ENCODE assay signal across 21 cellular contexts in the genomic region with DNA sequence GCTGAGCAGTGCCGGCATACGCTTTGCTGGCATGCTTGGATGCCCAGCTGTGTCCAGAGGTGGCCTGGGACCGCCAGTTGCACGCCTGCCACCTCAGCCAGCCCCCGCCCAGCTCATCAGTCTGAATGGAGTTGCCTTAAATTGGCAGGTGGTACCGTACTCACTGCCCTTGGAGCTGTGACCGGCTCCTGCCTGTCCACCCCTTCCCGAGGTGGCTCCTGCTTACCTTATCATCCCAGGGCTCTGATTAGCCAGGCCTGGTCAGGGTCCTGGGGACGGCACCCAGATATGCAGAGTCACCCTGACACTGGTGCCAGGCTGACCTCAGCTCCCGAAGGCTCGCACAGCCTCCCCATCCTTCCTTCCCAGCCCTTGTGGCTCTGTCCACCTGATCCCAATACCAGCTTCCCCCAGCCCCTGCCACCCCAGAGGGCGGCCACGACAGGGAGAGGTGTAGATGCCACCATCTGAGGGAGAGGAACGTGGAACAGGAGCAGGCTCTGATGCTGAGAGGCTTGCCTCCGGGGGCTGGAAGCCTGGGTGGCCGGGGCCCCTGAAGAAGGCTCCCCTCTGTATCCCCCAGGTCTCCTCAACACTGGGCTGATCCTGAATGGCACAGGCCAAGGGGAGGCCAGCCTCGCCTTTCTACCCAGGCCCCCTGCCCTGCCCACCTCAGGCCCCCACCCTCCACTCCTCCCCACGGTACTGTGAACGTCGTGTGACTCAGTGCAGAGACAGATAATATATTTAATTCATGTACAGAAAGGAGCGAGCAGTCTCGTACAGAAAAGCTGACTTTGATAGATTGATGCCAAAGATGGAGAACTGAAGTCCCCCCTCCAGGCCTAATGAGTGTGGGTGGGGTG. TPM values are rescaled to one million over a fixed set of nuclear protein-coding genes. Genes with fewer than 3 reads are reported as not detected.
DNase-seq lines count a peak whose midpoint lies in the region; ATAC-seq, FAIRE-seq and TF ChIP-seq lines count a peak whose summit lies in the region.
"Had no signal": no experiment of that assay in that cellular context is flagged by ENCODE, and none has a peak within 500 bp of the region (broad histone marks: within the 10 kb centered on the region; RNA-seq: fewer than 3 reads in every experiment).

No MANE protein-coding gene starts in this region.

- no peaks in the 10 kb centered on the region for H3K9me1 ChIP-seq in K562 (ENCODE audit: control insufficient read depth, insufficient read depth, low read length)

- peak overlapping the region; percentile 87 for H3K23ac ChIP-seq in neuronal stem cell (ENCODE audit: low read depth, low read length, poor library complexity)

- H3K27me3 ChIP-seq in left ventricle myocardium inferior (ENCODE audit: low read depth) (no peaks in the 10 kb centered on the region), K562 (ENCODE audit: control insufficient read depth in 2 of 2, insufficient read depth in 2 of 2, low read length in 2 of 2) (peaks cover 22 to 81% of the 10 kb centered on the region in 2 experiments; a peak in 4 of 5 replicates), neuronal stem cell (ENCODE audit: control insufficient read depth in 3 of 3, insufficient read depth in 3 of 3, low read depth in 1 of 3, low read length in 3 of 3) (peaks cover 0 to 53% (median 0%) of the 10 kb centered on the region in 3 experiments)
- H3K27me3 ChIP-seq: Peyer's patch had no signal

- H3K27ac ChIP-seq in left ventricle myocardium inferior (replicated peaks) = no peak overlapping the region
- H3K27ac ChIP-seq in K562 (ENCODE audit: extremely low read depth, low read depth, low read length) = no peak overlapping the region
- H3K27ac ChIP-seq in neuronal stem cell (replicated peaks; ENCODE audit: low read length) = no peak overlapping the region
- H3K27ac ChIP-seq: Peyer's patch, SJSA1 had no signal

- BruUV-seq in K562 (replicated peaks; lab: Mats Ljungman, UMichigan) = no TSS peak

- peaks cover 2% of the 10 kb centered on the region for H3K79me1 ChIP-seq in neuronal stem cell (ENCODE audit: low read depth, low read length)

- no peaks in the 10 kb centered on the region for H3K9me3 Mint-ChIP-seq in type B pancreatic cell
- H3K9me3 Mint-ChIP-seq: IgD-negative memory B cell had no signal

- H3K27ac Mint-ChIP-seq in type B pancreatic cell = no peak overlapping the region
- H3K27ac Mint-ChIP-seq: IgD-negative memory B cell had no signal

- H3K4me2 ChIP-seq in K562 (ENCODE audit: insufficient read depth, low read length) (no peak overlapping the region), neuronal stem cell (ENCODE audit: insufficient read depth, low read length, poor library complexity, severe bottlenecking) (no peak overlapping the region)

- H3K9me3 ChIP-seq in left ventricle myocardium inferior (replicated peaks) (no peaks in the 10 kb centered on the region), K562 (replicated peaks; ENCODE audit: control insufficient read depth, insufficient read depth, low read depth, low read length) (no peaks in the 10 kb centered on the region), neuronal stem cell (replicated peaks in 1 of 2; ENCODE audit: control insufficient read depth in 2 of 2, insufficient read depth in 1 of 2, low read depth in 1 of 2, low read length in 2 of 2) (no peaks in the 10 kb centered on the region)
- H3K9me3 ChIP-seq: Peyer's patch, SJSA1 had no signal

- in situ Hi-C loops in K562 (cut with MboI) = no loop called here

- TF ChIP-seq CTCF in left ventricle myocardium inferior (IDR thresholded peaks at IDR 0.05; ENCODE audit: borderline replicate concordance) = no peak
- no peak for TF ChIP-seq CTCF in K562 (IDR thresholded peaks at IDR 0.05 in 2 of 3, conservative IDR thresholded peaks at IDR 0.05 in 1 of 3; ENCODE audit: insufficient read depth in 2 of 3, low read depth in 1 of 3, low read length in 3 of 3)
- TF ChIP-seq CTCF in type B pancreatic cell (conservative IDR thresholded peaks at IDR 0.05) = no peak

- H3K36me3 ChIP-seq in left ventricle myocardium inferior = peaks cover 34% of the 10 kb centered on the region
- H3K36me3 ChIP-seq in K562 (ENCODE audit: control insufficient read depth, insufficient read depth, low read length) = no peaks in the 10 kb centered on the region
- H3K36me3 ChIP-seq in neuronal stem cell (replicated peaks in 1 of 2; ENCODE audit: control insufficient read depth in 2 of 2, insufficient read depth in 2 of 2, low read length in 2 of 2) = peaks cover 0 to 3% of the 10 kb centered on the region in 2 donors
- H3K36me3 ChIP-seq: SJSA1 had no signal

- POLR2A ChIA-PET in K562 (lab: Yijun Ruan, JAX) = interaction anchor here (0.6 to 0.9 kb wide), 3 partner anchors 10 to 47 kb away, joined by 3 to 5 read pairs (median 3); no protein-coding TSS in a partner anchor

- H3K4me1 Mint-ChIP-seq in type B pancreatic cell (ENCODE audit: unreplicated experiment) = peaks cover 22% of the 10 kb centered on the region

- H3K4me3 ChIP-seq in left ventricle myocardium inferior = no peak overlapping the region
- H3K4me3 ChIP-seq in K562 = no peak overlapping the region
- H3K4me3 ChIP-seq in neuronal stem cell (ENCODE audit: low read length in 2 of 2) = no peak overlapping the region
- H3K4me3 ChIP-seq: Peyer's patch, SJSA1 had no signal

- H4K8ac ChIP-seq in neuronal stem cell (ENCODE audit: low read depth, low read length) = no peak overlapping the region

- H3K4me1 ChIP-seq in left ventricle myocardium inferior = peaks cover 22% of the 10 kb centered on the region
- H3K4me1 ChIP-seq in K562 (replicated peaks in 1 of 2; ENCODE audit: control insufficient read depth in 2 of 2, insufficient read depth in 2 of 2, low read length in 2 of 2) = peaks cover 0 to 30% of the 10 kb centered on the region in 2 experiments; a peak in 3 of 5 replicates
- peaks cover 2 to 14% of the 10 kb centered on the region in 2 donors for H3K4me1 ChIP-seq in neuronal stem cell (ENCODE audit: control insufficient read depth in 2 of 2, insufficient read depth in 1 of 2, low read depth in 1 of 2, low read length in 2 of 2)

- H3K4ac ChIP-seq in neuronal stem cell (ENCODE audit: low read length) = no peak overlapping the region

- peak overlapping the region; percentile 39 for H3K18ac ChIP-seq in neuronal stem cell (ENCODE audit: low read length)

- no peak overlapping the region for H2BK15ac ChIP-seq in neuronal stem cell (ENCODE audit: low read length)

- 1% methylated on average over 19 of the region's 22 CpGs for WGBS in K562 (ENCODE audit: insufficient coverage, low coverage, missing lambda C conversion rate)
- WGBS in neuronal stem cell (ENCODE audit: extremely low coverage in 2 of 2, insufficient read length in 2 of 2, insufficient replicate concordance in 1 of 2), 2 donors = no CpG with 5 or more reads among the region's 22 CpGs

- no peak for TF ChIP-seq EP300 in K562 (IDR thresholded peaks at IDR 0.05; ENCODE audit: low read length)

- no peak overlapping the region for H4K91ac ChIP-seq in neuronal stem cell (ENCODE audit: low read depth, low read length, poor library complexity)

- H4K20me1 ChIP-seq in K562 (replicated peaks; ENCODE audit: control insufficient read depth, insufficient read depth, low read length) = peaks cover 5% of the 10 kb centered on the region

- H3K4me3 Mint-ChIP-seq in type B pancreatic cell = peak overlapping the region; percentile 60
- H3K4me3 Mint-ChIP-seq: IgD-negative memory B cell had no signal

- H3K79me2 ChIP-seq in K562 (ENCODE audit: control insufficient read depth, insufficient read depth, low read length) = no peaks in the 10 kb centered on the region

- H2BK5ac ChIP-seq in neuronal stem cell (ENCODE audit: low read length) = peak overlapping the region; percentile 10

- CTCF ChIA-PET in K562 (lab: Yijun Ruan, JAX; ENCODE audit: low intra/inter-chr PET ratio) = interaction anchor here (1.1 kb wide), 1 partner anchor 445 kb away, joined by 3 read pairs; no protein-coding TSS in a partner anchor

- intact Hi-C loops in cardiac septum (cut with DNase I) (no loop called here), left ventricle myocardium inferior (cut with micrococcal nuclease) (no loop called here), K562 (cut with micrococcal nuclease) (no loop called here)

- peak; percentile 67 for DNase-seq in cardiac septum (ENCODE audit: low spot score)
- DNase-seq in left ventricle myocardium inferior = no peak
- DNase-seq in K562 (ENCODE audit: extremely low read depth in 1 of 4, low spot score in 3 of 4) = no peak
- no peak for DNase-seq in neuronal stem cell (ENCODE audit: low spot score)
- no peak for DNase-seq in type B pancreatic cell (ENCODE audit: extremely low spot score, unreplicated experiment)
- DNase-seq in NK-92 (lab: John Stamatoyannopoulos, UW; ENCODE audit: unreplicated experiment) = no peak
- no peak for DNase-seq in RPMI8226
- DNase-seq in activated CD4-positive, alpha-beta T cell treated with anti-CD3 and anti-CD28 coated beads, Interleukin-2, amount 50 U/mL, for 48 hours = no peak
- DNase-seq: DMS153, DND-41, NCI-H1048, NCI-H1417, NCI-H1694, NCI-H2029 treated with DMSO at 0.1 percent for 48 hours, NCI-H446 treated with DMSO at 0.1 percent for 48 hours, NCI-H526 treated with DMSO at 0.1 percent for 48 hours had no signal

- H3K27me3 Mint-ChIP-seq in type B pancreatic cell = peaks cover 16% of the 10 kb centered on the region

- no peak overlapping the region for H2AFZ ChIP-seq in K562 (ENCODE audit: low read depth, low read length)
- H2AFZ ChIP-seq in neuronal stem cell (ENCODE audit: low read length) = no peak overlapping the region

- no peak for TF ChIP-seq POLR2A in K562 (conservative IDR thresholded peaks at IDR 0.05)

- no peak overlapping the region for H2BK120ac ChIP-seq in neuronal stem cell (ENCODE audit: low read depth, low read length)

- H3K36me3 Mint-ChIP-seq in type B pancreatic cell = no peaks in the 10 kb centered on the region
- H3K36me3 Mint-ChIP-seq: IgD-negative memory B cell had no signal

- H2BK12ac ChIP-seq in neuronal stem cell (ENCODE audit: low read length) = no peak overlapping the region

- no peak overlapping the region for H3K9ac ChIP-seq in K562 (ENCODE audit: insufficient read depth in 1 of 2, low read depth in 2 of 2, low read length in 2 of 2)
- H3K9ac ChIP-seq in neuronal stem cell (ENCODE audit: low read depth, low read length, poor library complexity) = peak overlapping the region; percentile 15

- ATAC-seq in K562 = no peak

- FAIRE-seq in K562 (lab: Jason Lieb, UNC) = no peak
- FAIRE-seq: GM12892, GM19239 had no signal

- H2AK5ac ChIP-seq in neuronal stem cell (ENCODE audit: low read depth, low read length) = no peak overlapping the region

- no peak overlapping the region for H3K14ac ChIP-seq in neuronal stem cell (ENCODE audit: low read length)

- no peak for TF ChIP-seq RAD21 in K562 (CRISPR knock-in tag; conservative IDR thresholded peaks at IDR 0.05 in 1 of 2, IDR thresholded peaks at IDR 0.05 in 1 of 2)

RNA-seq across cellular contexts. Expression of gene CDK18, which starts 27.8 kb away (rescaled TPM):
- total RNA-seq in cardiac septum (195 TPM), left ventricle myocardium inferior (179 TPM), K562 (2014; rRNA removed) (0.05 TPM in 1 of 2 replicates, not detected in the other), K562 (2014; rRNA removed; fragmentation: Illumina TruSeq; extraction: Trizol) (0.07 TPM in 1 of 2 replicates, not detected in the other), K562 (2015; rRNA removed; fragmentation: Illumina TruSeq; extraction: Trizol) (0.23 and 0.69 TPM in 2 replicates), K562 (2021) (0.34 and 0.44 TPM in 2 replicates), type B pancreatic cell (ENCODE audit: low replicate concordance) (9.6 and 19.3 TPM in 2 replicates)
- 0.63 and 3.1 TPM in 2 replicates for total RNA-seq in K562 (2011; cell fraction: chromatin; rRNA removed; ENCODE audit: low replicate concordance)
- 0.92 and 1.2 TPM in 2 replicates for total RNA-seq in K562 (2011; cell fraction: nucleolus; rRNA removed)
- total RNA-seq in K562 (2011; cell fraction: nucleoplasm; rRNA removed) = 1.0 and 1.7 TPM in 2 replicates
- polyA plus RNA-seq in K562 (2011; rRNA removed) (0.17 and 0.20 TPM in 2 replicates), K562 (2014; fragmentation: Illumina TruSeq; extraction: Trizol) (0.51 and 0.61 TPM in 2 replicates), K562 (2014; fragmentation: Nextera tagmentation; extraction: Ambion mirVana) (not detected), K562 (2014; rRNA removed) (0.08 and 0.19 TPM in 2 replicates)
- polyA plus RNA-seq in K562 (2011; cell fraction: cytosol; rRNA removed) = 0.06 and 0.25 TPM in 2 replicates
- polyA plus RNA-seq in K562 (2011; cell fraction: nucleus; rRNA removed) = 0.51 and 1.9 TPM in 2 replicates
- 0.46 and 1.4 TPM in 2 replicates for polyA plus RNA-seq in K562 (2012)
- polyA minus RNA-seq in K562 (2011; rRNA and poly(A)+ RNA removed) = 0.18 and 0.28 TPM in 2 replicates
- polyA minus RNA-seq in K562 (2011; cell fraction: cytosol; rRNA and poly(A)+ RNA removed) = not detected in 2 replicates
- polyA minus RNA-seq in K562 (2011; cell fraction: nucleus; rRNA and poly(A)+ RNA removed) = 0.56 and 1.6 TPM in 2 replicates
- 25.8 TPM for polyA plus RNA-seq in neuronal stem cell (2013, experiment 1 of 2)
- polyA plus RNA-seq in neuronal stem cell (2013, experiment 2 of 2) = 25.5 TPM
